ENCODE assay signal across 11 cellular contexts in the genomic region with DNA sequence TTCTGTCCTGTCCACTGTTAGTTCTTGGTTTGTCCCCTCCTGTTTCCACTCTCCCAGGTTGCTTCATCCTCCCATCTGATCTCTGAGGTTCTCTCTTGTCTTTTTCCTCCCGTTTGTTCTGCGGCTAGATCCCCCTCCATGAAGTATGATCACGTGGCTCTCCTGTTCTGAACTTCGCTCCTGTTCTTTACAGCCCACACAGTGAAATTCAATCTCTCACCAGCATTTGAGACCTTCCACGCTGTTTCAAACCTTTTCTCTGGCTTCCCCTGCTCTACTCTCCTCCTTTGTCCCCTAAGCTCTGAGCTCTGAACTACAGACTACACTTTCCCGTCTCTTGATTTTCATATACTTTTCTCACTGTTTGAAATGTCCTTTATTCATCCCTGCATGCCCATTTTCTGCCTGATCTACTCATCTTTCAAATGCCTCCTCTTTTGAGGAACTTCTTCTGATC.
DNase-seq lines count a peak whose midpoint lies in the region; ATAC-seq, FAIRE-seq and TF ChIP-seq lines count a peak whose summit lies in the region.
"Had no signal": no experiment of that assay in that cellular context is flagged by ENCODE, and none has a peak within 500 bp of the region (broad histone marks: within the 10 kb centered on the region; RNA-seq: fewer than 3 reads in every experiment).

No MANE protein-coding gene starts in this region.

- H2AFZ ChIP-seq in SK-N-SH (ENCODE audit: low read depth) (peak overlapping the region; percentile 19; the same call in 1 of the 2 replicates), HepG2 (ENCODE audit: low read length) (peak overlapping the region; percentile 42)

- FAIRE-seq in HepG2 (lab: Jason Lieb, UNC), result peak; percentile 83

- TF ChIP-seq RAD21 in SK-N-SH (IDR thresholded peaks at IDR 0.05; ENCODE audit: low read length) (no peak), HepG2 (CRISPR knock-in tag; IDR thresholded peaks at IDR 0.05) (no peak)

- H3K4me3 ChIP-seq in SK-N-SH (ENCODE audit: low read depth in 2 of 2, low read length in 1 of 2) (no peak overlapping the region), astrocyte of the spinal cord (ENCODE audit: low read depth, low read length) (no peak overlapping the region), HepG2 (replicated peaks in 1 of 3; ENCODE audit: insufficient read depth in 1 of 3, low read depth in 2 of 3, low read length in 3 of 3) (peak overlapping the region in 2 of 3 experiments; percentile 5 to 19; a peak in 2 of 6 replicates), coronary artery (no peak overlapping the region), colonic mucosa (no peak overlapping the region)
- H3K4me3 ChIP-seq: testis had no signal

- POLR2A ChIA-PET in SK-N-SH (lab: Yijun Ruan, JAX), result no interaction called here
- POLR2A ChIA-PET in HepG2 (lab: Yijun Ruan, JAX), result no interaction called here

- H3K27me3 ChIP-seq in SK-N-SH (ENCODE audit: insufficient read depth) (no peaks in the 10 kb centered on the region), HepG2 (ENCODE audit: control insufficient read depth in 1 of 2, insufficient read depth in 2 of 2, low read length in 2 of 2) (no peaks in the 10 kb centered on the region), colonic mucosa (no peaks in the 10 kb centered on the region)
- H3K27me3 ChIP-seq: testis had no signal

- no peaks in the 10 kb centered on the region for H3K9me3 Mint-ChIP-seq in type B pancreatic cell

- in situ Hi-C loops in astrocyte of the spinal cord (cut with HindIII; ENCODE audit: low sequenced_read_pairs) (no loop called here), HepG2 (cut with HindIII; ENCODE audit: extremely low pct_ligation_motif_present, low pct_unique_long_range_greater_than_20kb) (loop anchor here (5.0 kb wide), 1 partner anchor 145 kb away; no protein-coding TSS in a partner anchor)

- TF ChIP-seq CTCF in SK-N-SH (IDR thresholded peaks at IDR 0.05), result no peak
- no peak for TF ChIP-seq CTCF in astrocyte of the spinal cord (IDR thresholded peaks at IDR 0.05; ENCODE audit: low read depth, low read length)
- TF ChIP-seq CTCF in HepG2 (CRISPR knock-in tag; IDR thresholded peaks at IDR 0.05), result no peak
- no peak for TF ChIP-seq CTCF in type B pancreatic cell (conservative IDR thresholded peaks at IDR 0.05)
- no peak for TF ChIP-seq CTCF in coronary artery (IDR thresholded peaks at IDR 0.05)
- TF ChIP-seq CTCF in colonic mucosa (IDR thresholded peaks at IDR 0.05), result no peak

- no peaks in the 10 kb centered on the region; the same call in 1 of the 2 replicates for H3K79me2 ChIP-seq in SK-N-SH (ENCODE audit: insufficient read depth)
- H3K79me2 ChIP-seq in HepG2 (ENCODE audit: insufficient read depth, low read length), result no peaks in the 10 kb centered on the region

- intact Hi-C loops in HepG2 (cut with micrococcal nuclease; ENCODE audit: unreplicated experiment), result loop anchor here (5.0 kb wide), 1 partner anchor 80 kb away; no protein-coding TSS in a partner anchor
- intact Hi-C loops in colonic mucosa (cut with DNase I), result no loop called here

- no peaks in the 10 kb centered on the region for H3K9me3 ChIP-seq in SK-N-SH
- H3K9me3 ChIP-seq in HepG2 (ENCODE audit: low read length), result no peaks in the 10 kb centered on the region
- no peaks in the 10 kb centered on the region for H3K9me3 ChIP-seq in colonic mucosa
- H3K9me3 ChIP-seq: testis had no signal

- H3K27me3 Mint-ChIP-seq in type B pancreatic cell, result peaks cover 5% of the 10 kb centered on the region

- H3K36me3 Mint-ChIP-seq in type B pancreatic cell, result no peaks in the 10 kb centered on the region

- BruUV-seq in HepG2 (replicated peaks; lab: Mats Ljungman, UMichigan), result no TSS peak

- no peak for TF ChIP-seq EP300 in SK-N-SH (IDR thresholded peaks at IDR 0.05; ENCODE audit: borderline replicate concordance in 1 of 2, low read depth in 1 of 2, low read length in 1 of 2)
- TF ChIP-seq EP300 in HepG2 (IDR thresholded peaks at IDR 0.05; ENCODE audit: low read depth in 2 of 2, low read length in 2 of 2), result 0 out of 4 replicates have a peak, but pooled peaks of 1 of the 2 experiments have one; percentile 15
- no peak for TF ChIP-seq EP300 in HepG2 (CRISPR knock-in tag; IDR thresholded peaks at IDR 0.05; ENCODE audit: borderline replicate concordance)

- peak overlapping the region; percentile 35 for H3K4me2 ChIP-seq in SK-N-SH
- H3K4me2 ChIP-seq in HepG2 (ENCODE audit: low read depth, low read length), result peak overlapping the region; percentile 72

- no peak for ATAC-seq in SK-N-SH treated with all-trans-retinoic acid at 6 μM for 48 hours
- ATAC-seq in HepG2, result peak; percentile 98

- no peaks in the 10 kb centered on the region for H3K9me2 ChIP-seq in SK-N-SH

- H3K27ac Mint-ChIP-seq in type B pancreatic cell, result peak overlapping the region; percentile 73

- H3K4me1 ChIP-seq in SK-N-SH (ENCODE audit: control insufficient read depth in 1 of 2, insufficient read depth in 2 of 2, low read depth in 1 of 2, low read length in 1 of 2), result peaks cover 4 to 32% of the 10 kb centered on the region in 2 experiments; a peak in 3 of 4 replicates
- peaks cover 30% of the 10 kb centered on the region for H3K4me1 ChIP-seq in HepG2 (ENCODE audit: insufficient read depth, low read length)
- no peaks in the 10 kb centered on the region for H3K4me1 ChIP-seq in colonic mucosa
- H3K4me1 ChIP-seq: testis had no signal

- no peaks in the 10 kb centered on the region for H4K20me1 ChIP-seq in SK-N-SH (ENCODE audit: insufficient read depth)
- H4K20me1 ChIP-seq in HepG2 (ENCODE audit: insufficient read depth, low read length), result no peaks in the 10 kb centered on the region

- peaks cover 22% of the 10 kb centered on the region for H3F3A ChIP-seq in SK-N-SH (replicated peaks; ENCODE audit: insufficient read depth)

- peak overlapping the region; percentile 70 for H3K4me3 Mint-ChIP-seq in type B pancreatic cell

- H3K27ac ChIP-seq in SK-N-SH (ENCODE audit: low read depth in 2 of 2, low read length in 1 of 2) (peak overlapping the region in 1 of 2 experiments; percentile 87; a peak in 2 of 4 replicates), HepG2 (ENCODE audit: extremely low read length, insufficient read depth, low read length) (peak overlapping the region; percentile 63), coronary artery (no peak overlapping the region), colonic mucosa (no peak overlapping the region)
- H3K27ac ChIP-seq: testis had no signal

- CTCF ChIA-PET in SK-N-SH (lab: Yijun Ruan, JAX) (interaction anchor here (0.7 to 1.5 kb wide), 3 partner anchors 13 to 157 kb away, joined by 3 to 5 read pairs (median 3); no protein-coding TSS in a partner anchor), HepG2 (lab: Yijun Ruan, JAX; ENCODE audit: low intra/inter-chr PET ratio, low total read pairs) (interaction anchor here (2.3 kb wide), 1 partner anchor 145 kb away, joined by 7 read pairs; no protein-coding TSS in a partner anchor)

- H3K9ac ChIP-seq in SK-N-SH, result no peak overlapping the region
- H3K9ac ChIP-seq in HepG2 (ENCODE audit: insufficient read depth, low read depth, low read length), result 0 out of 2 replicates have a peak overlapping the region, but pooled peaks have one; percentile 13
- H3K9ac ChIP-seq in colonic mucosa (ENCODE audit: low read depth in 2 of 2, low read length in 2 of 2), result no peak overlapping the region

- H3K4me1 Mint-ChIP-seq in type B pancreatic cell (ENCODE audit: unreplicated experiment), result peaks cover 24% of the 10 kb centered on the region

- no peaks in the 10 kb centered on the region for H3K36me3 ChIP-seq in SK-N-SH (replicated peaks in 1 of 2; ENCODE audit: control insufficient read depth in 1 of 2, insufficient read depth in 2 of 2, low read length in 1 of 2)
- no peaks in the 10 kb centered on the region for H3K36me3 ChIP-seq in HepG2 (replicated peaks in 1 of 2; ENCODE audit: control insufficient read depth in 1 of 2, insufficient read depth in 2 of 2, low read length in 2 of 2)
- no peaks in the 10 kb centered on the region for H3K36me3 ChIP-seq in colonic mucosa

- TF ChIP-seq POLR2A in HepG2 (IDR thresholded peaks at IDR 0.05; ENCODE audit: insufficient read depth in 1 of 2, low read depth in 2 of 2, low read length in 2 of 2), result no peak

- 90% methylated on average over 6 of the region's 6 CpGs for WGBS in SK-N-SH (ENCODE audit: low lambda C conversion rate)
- 1% methylated on average over 6 of the region's 6 CpGs for WGBS in HepG2 (ENCODE audit: low lambda C conversion rate)

- DNase-seq in SK-N-SH, result no peak
- DNase-seq in astrocyte of the spinal cord (ENCODE audit: low read depth, low spot score), result peak; percentile 45
- peak; percentile 86 for DNase-seq in HepG2 (ENCODE audit: low spot score)
- no peak for DNase-seq in type B pancreatic cell (ENCODE audit: extremely low spot score, unreplicated experiment)
- DNase-seq in coronary artery (ENCODE audit: low spot score), result no peak
- no peak for DNase-seq in NOMO-1 treated with DMSO at 0.1 percent for 48 hours (lab: John Stamatoyannopoulos, UW; ENCODE audit: unreplicated experiment)
- DNase-seq in colonic mucosa, result no peak
- DNase-seq: anterior cingulate cortex, NCI-H2029 treated with DMSO at 0.1 percent for 48 hours, testis had no signal

TF ChIP-seq in SK-N-SH, 30 proteins besides CTCF, POLR2A, EP300 and RAD21 (continues in another document):
- TF ChIP-seq POLR2AphosphoS5 (IDR thresholded peaks at IDR 0.05; ENCODE audit: low read depth, low read length) (no peak), RCOR1 (IDR thresholded peaks at IDR 0.05; ENCODE audit: low read length) (no peak), SMC3 (IDR thresholded peaks at IDR 0.05; ENCODE audit: low read depth, low read length) (no peak), ELF1 (IDR thresholded peaks at IDR 0.05) (no peak), TEAD4 (IDR thresholded peaks at IDR 0.05; ENCODE audit: borderline replicate concordance, insufficient read depth) (no peak), GATA2 (CRISPR knock-in tag; IDR thresholded peaks at IDR 0.05) (no peak)

TF ChIP-seq in SK-N-SH treated with all-trans-retinoic acid at 6 μM for 48 hours, 23 proteins besides CTCF, POLR2A, EP300 and RAD21 (continues in another document):
- no peak for TF ChIP-seq ISL1 (CRISPR knock-in tag; IDR thresholded peaks at IDR 0.05)

TF ChIP-seq in HepG2, 621 proteins besides CTCF, POLR2A, EP300 and RAD21 (continues in another document):
- TF ChIP-seq ZNF776 (CRISPR knock-in tag; IDR thresholded peaks at IDR 0.05) (no peak), HOXA3 (CRISPR knock-in tag; IDR thresholded peaks at IDR 0.05) (peak; percentile 52; the same call in 1 of the 2 replicates), POGZ (CRISPR knock-in tag; IDR thresholded peaks at IDR 0.05) (peak; percentile 58), YEATS4 (CRISPR knock-in tag; IDR thresholded peaks at IDR 0.05; ENCODE audit: borderline replicate concordance) (peak; percentile 56), TOPORS (CRISPR knock-in tag; IDR thresholded peaks at IDR 0.05) (peak; percentile 50; the same call in 1 of the 2 replicates), MAZ (IDR thresholded peaks at IDR 0.05; ENCODE audit: borderline replicate concordance, low read depth, low read length) (no peak), MAZ (CRISPR knock-in tag; IDR thresholded peaks at IDR 0.05; ENCODE audit: low read depth) (no peak), MATR3 (CRISPR knock-in tag; IDR thresholded peaks at IDR 0.05) (no peak), SIX1 (CRISPR knock-in tag; IDR thresholded peaks at IDR 0.05; ENCODE audit: borderline replicate concordance) (peak; percentile 98), NKX3-1 (CRISPR knock-in tag; IDR thresholded peaks at IDR 0.05) (peak; percentile 28; the same call in 1 of the 2 replicates), XBP1 (CRISPR knock-in tag; IDR thresholded peaks at IDR 0.05) (no peak)

Comparison
In these comparisons a context has a peak if more than half of its experiments do, and no peak if none do; other contexts are left out.
1. DNase-seq: peak in astrocyte of the spinal cord (single experiment) and HepG2 (single experiment); none in SK-N-SH (single experiment), type B pancreatic cell (single experiment), coronary artery (single experiment), NOMO-1 treated with DMSO at 0.1 percent for 48 hours (single experiment) and colonic mucosa (single experiment).
2. H3K4me3 ChIP-seq: peak in HepG2 (2 of 3); none in SK-N-SH (0 of 2), astrocyte of the spinal cord (single experiment), coronary artery (single experiment) and colonic mucosa (single experiment).